ENCODE assay signal across 8 cellular contexts in genomic region chr6:13614126-13614925, GRCh38. TPM values are rescaled to one million over a fixed set of nuclear protein-coding genes. Genes with fewer than 3 reads are reported as not detected.
DNase-seq lines count a peak whose midpoint lies in the region; ATAC-seq and TF ChIP-seq lines count a peak whose summit lies in the region.

No MANE protein-coding gene starts in this region.

- H3K27ac Mint-ChIP-seq in activated CD8-positive, alpha-beta memory T cell treated with anti-CD3 and anti-CD28 coated beads, Interleukin-2, amount 10 ng/mL, durations not matched to agents 7 days and 5 days: peak overlapping the region; percentile 94
- H3K27ac Mint-ChIP-seq in neural crest cell (ENCODE audit: unreplicated experiment): peak overlapping the region; percentile 96

- peak overlapping the region; percentile 96 for H3K4me3 Mint-ChIP-seq in activated CD8-positive, alpha-beta memory T cell treated with anti-CD3 and anti-CD28 coated beads, Interleukin-2, amount 10 ng/mL, durations not matched to agents 7 days and 5 days
- peak overlapping the region; percentile 99 for H3K4me3 Mint-ChIP-seq in neural crest cell

- TF ChIP-seq CTCF in foreskin fibroblast (IDR thresholded peaks at IDR 0.05; ENCODE audit: low read depth, low read length): no peak
- TF ChIP-seq CTCF in neural crest cell (conservative IDR thresholded peaks at IDR 0.05): no peak

- H3K27me3 Mint-ChIP-seq in activated CD8-positive, alpha-beta memory T cell treated with anti-CD3 and anti-CD28 coated beads, Interleukin-2, amount 10 ng/mL, durations not matched to agents 7 days and 5 days: no peaks in the 10 kb centered on the region
- no peaks in the 10 kb centered on the region for H3K27me3 Mint-ChIP-seq in neural crest cell (ENCODE audit: low read depth)

- peak overlapping the region; percentile 92 to 94 for H3K4me3 ChIP-seq in foreskin fibroblast (ENCODE audit: low read depth in 1 of 2, low read length in 2 of 2)

- ATAC-seq in HG02571 (IDR thresholded peaks at IDR 0.05; ENCODE audit: unreplicated experiment): peak; percentile 21
- peak; percentile 28 for ATAC-seq in activated CD8-positive, alpha-beta memory T cell treated with anti-CD3 and anti-CD28 coated beads, Interleukin-2, amount 10 ng/mL, durations not matched to agents 7 days and 5 days

- peak; percentile 76 for DNase-seq in activated effector memory CD4-positive, alpha-beta T cell treated with anti-CD3 and anti-CD28 coated beads, Interleukin-2, amount 50 U/mL, for 16 hours
- no peak for DNase-seq in activated effector memory CD4-positive, alpha-beta T cell treated with Interleukin-2 at 50 U/mL for 16 hours
- DNase-seq in NCI-H1105 treated with DMSO at 0.1 percent for 48 hours (lab: John Stamatoyannopoulos, UW): peak; percentile 70
- no peak for DNase-seq in activated CD8-positive, alpha-beta memory T cell treated with anti-CD3 and anti-CD28 coated beads, Interleukin-2, amount 10 ng/mL, durations not matched to agents 7 days and 5 days
- peak; percentile 30 to 69 for DNase-seq in foreskin fibroblast
- peak; percentile 42 for DNase-seq in neural crest cell (ENCODE audit: low read depth, low spot score)
- DNase-seq in NAMALWA (ENCODE audit: low spot score): no peak

- H3K4me1 Mint-ChIP-seq in activated CD8-positive, alpha-beta memory T cell treated with anti-CD3 and anti-CD28 coated beads, Interleukin-2, amount 10 ng/mL, durations not matched to agents 7 days and 5 days: peaks cover 56% of the 10 kb centered on the region
- H3K4me1 Mint-ChIP-seq in neural crest cell: peaks cover 40% of the 10 kb centered on the region

- no peaks in the 10 kb centered on the region for H3K9me3 Mint-ChIP-seq in activated CD8-positive, alpha-beta memory T cell treated with anti-CD3 and anti-CD28 coated beads, Interleukin-2, amount 10 ng/mL, durations not matched to agents 7 days and 5 days (ENCODE audit: low read depth)
- H3K9me3 Mint-ChIP-seq in neural crest cell: no peaks in the 10 kb centered on the region

- peaks cover 25% of the 10 kb centered on the region for H3K36me3 Mint-ChIP-seq in activated CD8-positive, alpha-beta memory T cell treated with anti-CD3 and anti-CD28 coated beads, Interleukin-2, amount 10 ng/mL, durations not matched to agents 7 days and 5 days
- H3K36me3 Mint-ChIP-seq in neural crest cell (ENCODE audit: low read depth): peaks cover 9% of the 10 kb centered on the region

- CTCF ChIA-PET in activated CD8-positive, alpha-beta memory T cell treated with anti-CD3 and anti-CD28 coated beads, Interleukin-2, amount 10 ng/mL, durations not matched to agents 7 days and 5 days (lab: Charles Lee): interaction anchor here (1.2 to 5.3 kb wide), 16 partner anchors 9 to 181 kb away, joined by 3 to 61 read pairs (median 6); partner anchors contain the start of genes GFOD1, RANBP9 and SIRT5

RNA-seq across cellular contexts. Expression of gene NOL7, which starts 0.8 kb away (rescaled TPM):
- 10 to 100 TPM; 56.6 to 70.9 TPM for total RNA-seq in activated CD8-positive, alpha-beta memory T cell treated with anti-CD3 and anti-CD28 coated beads, Interleukin-2, amount 10 ng/mL, durations not matched to agents 7 days and 5 days
- 54.7 and 63.6 TPM in 2 replicates for total RNA-seq in neural crest cell

RNA-seq across cellular contexts. Expression of gene SIRT5, which starts 39.9 kb away (rescaled TPM):
- 10 to 100 TPM in 1 of 2 experiments, 1 to 10 TPM in 1; 6.9 to 10.9 TPM for total RNA-seq in activated CD8-positive, alpha-beta memory T cell treated with anti-CD3 and anti-CD28 coated beads, Interleukin-2, amount 10 ng/mL, durations not matched to agents 7 days and 5 days
- total RNA-seq in neural crest cell: 8.8 and 10.3 TPM in 2 replicates

Comparison
In these comparisons a context has a peak if more than half of its experiments do, and no peak if none do; other contexts are left out.
1. DNase-seq: peak in activated effector memory CD4-positive, alpha-beta T cell treated with anti-CD3 and anti-CD28 coated beads, Interleukin-2, amount 50 U/mL, for 16 hours (single experiment), NCI-H1105 treated with DMSO at 0.1 percent for 48 hours (single experiment), foreskin fibroblast (2 of 2) and neural crest cell (single experiment); none in activated effector memory CD4-positive, alpha-beta T cell treated with Interleukin-2 at 50 U/mL for 16 hours (single experiment), activated CD8-positive, alpha-beta memory T cell treated with anti-CD3 and anti-CD28 coated beads, Interleukin-2, amount 10 ng/mL, durations not matched to agents 7 days and 5 days (single experiment) and NAMALWA (single experiment).